8 cellular contexts compared by ENCODE assay signal in the genomic region with DNA sequence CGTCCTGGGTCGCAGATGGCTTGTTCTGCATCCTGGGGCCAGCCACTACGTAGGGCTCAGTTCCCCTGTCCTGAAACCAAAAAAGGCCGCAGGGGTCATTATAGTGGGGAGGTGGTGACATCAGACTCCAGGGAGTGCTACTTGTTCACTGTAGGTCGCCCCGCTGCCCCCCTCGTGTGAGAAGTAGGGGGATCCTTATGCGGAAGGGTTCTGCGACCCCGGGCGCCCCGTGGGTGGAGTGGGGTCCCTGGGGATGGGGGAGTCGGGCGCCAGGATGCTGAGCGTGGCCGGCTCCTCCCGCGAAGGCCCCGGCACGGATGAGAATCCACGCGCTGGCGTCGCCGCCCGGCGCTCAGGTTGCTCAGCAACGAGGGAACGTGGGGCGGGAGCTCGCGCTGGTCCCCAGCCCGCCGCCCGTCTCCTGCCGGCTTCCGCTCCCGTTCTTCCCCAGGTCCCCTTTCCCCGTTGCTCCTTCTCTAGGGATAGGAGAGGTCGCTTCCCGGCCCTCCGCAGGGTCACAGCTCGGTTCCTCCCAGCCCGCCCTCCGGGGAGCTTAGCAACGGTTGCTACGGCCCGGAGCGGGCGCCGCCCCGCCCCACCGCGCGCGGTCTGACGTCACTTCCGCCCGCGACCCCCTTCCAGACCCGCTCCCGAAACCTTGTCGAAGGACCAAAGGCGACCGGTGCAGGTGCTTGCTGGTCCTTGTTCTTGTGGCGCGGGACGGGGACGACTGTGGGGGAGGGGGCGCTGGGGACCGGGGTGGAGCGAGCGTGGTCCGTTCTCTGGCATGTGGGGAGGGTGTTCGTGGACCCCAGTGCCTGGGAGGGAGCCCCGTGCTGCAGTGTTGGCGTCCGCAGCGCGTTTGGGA. TPM values are rescaled to one million over a fixed set of nuclear protein-coding genes. Genes with fewer than 3 reads are reported as not detected.
DNase-seq lines count a peak whose midpoint lies in the region; TF ChIP-seq lines count a peak whose summit lies in the region.

A gene with protein sequence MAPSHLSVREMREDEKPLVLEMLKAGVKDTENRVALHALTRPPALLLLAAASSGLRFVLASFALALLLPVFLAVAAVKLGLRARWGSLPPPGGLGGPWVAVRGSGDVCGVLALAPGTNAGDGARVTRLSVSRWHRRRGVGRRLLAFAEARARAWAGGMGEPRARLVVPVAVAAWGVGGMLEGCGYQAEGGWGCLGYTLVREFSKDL (plus strand): TSS at position 618 of the 868 bp plus-strand sequence. CDS start 521 bp downstream, outside the sequence.

- peak within 1 kb of the TSS; percentile 76 for H3K4me3 Mint-ChIP-seq in activated naive CD8-positive, alpha-beta T cell

- H3K27me3 Mint-ChIP-seq in activated naive CD8-positive, alpha-beta T cell: no peaks in the 10 kb centered on the region

- no peak for TF ChIP-seq CTCF in cardiac muscle cell (IDR thresholded peaks at IDR 0.05; ENCODE audit: low read depth, low read length)
- no peak for TF ChIP-seq CTCF in vagina (IDR thresholded peaks at IDR 0.05)

- H3K36me3 ChIP-seq in SK-N-MC (ENCODE audit: insufficient read depth, low read length) (no peaks in the 10 kb centered on the region), cardiac muscle cell (peaks cover 2% of the 10 kb centered on the region), vagina (no peaks in the 10 kb centered on the region)

- no peaks in the 10 kb centered on the region for H3K36me3 Mint-ChIP-seq in activated naive CD8-positive, alpha-beta T cell

- TF ChIP-seq POLR2A in vagina (IDR thresholded peaks at IDR 0.05): no peak

- H3K9me3 Mint-ChIP-seq in activated naive CD8-positive, alpha-beta T cell (ENCODE audit: low read depth): no peaks in the 10 kb centered on the region

- H3K9ac ChIP-seq in SK-N-MC (ENCODE audit: insufficient read length): peak within 1 kb of the TSS; percentile 80

- no peak for TF ChIP-seq EP300 in Ishikawa (IDR thresholded peaks at IDR 0.05; ENCODE audit: borderline replicate concordance)

- DNase-seq in NCI-H2107 treated with DMSO at 0.1 percent for 48 hours (lab: John Stamatoyannopoulos, UW; ENCODE audit: unreplicated experiment) (peak; percentile 50), NCI-H2107 (lab: John Stamatoyannopoulos, UW) (no peak), SK-N-MC (ENCODE audit: low read depth, low spot score) (no peak), cardiac muscle cell (ENCODE audit: low read depth in 1 of 2, low spot score in 1 of 2) (peak; percentile 71 to 84), posterior vena cava (ENCODE audit: low spot score) (no peak), vagina (ENCODE audit: extremely low spot score in 2 of 2) (no peak)

- peak within 1 kb of the TSS; percentile 86 for H3K27ac Mint-ChIP-seq in activated naive CD8-positive, alpha-beta T cell

- H3K27ac ChIP-seq in SK-N-MC (peak within 1 kb of the TSS; percentile 51; the same call in 1 of the 2 replicates), cardiac muscle cell (peak within 1 kb of the TSS; percentile 67), vagina (peak within 1 kb of the TSS; percentile 95)

- H3K4me3 ChIP-seq in SK-N-MC (peak within 1 kb of the TSS; percentile 86), cardiac muscle cell (peak within 1 kb of the TSS; percentile 87), vagina (peak within 1 kb of the TSS; percentile 58 to 64)

- peaks cover 16% of the 10 kb centered on the region for H3K4me1 Mint-ChIP-seq in activated naive CD8-positive, alpha-beta T cell (ENCODE audit: low read depth)

- intact Hi-C loops in posterior vena cava (cut with DNase I) (loop anchor here in 1 of 2 donors (5.0 kb wide), 1 partner anchor 563 kb away; no protein-coding TSS in a partner anchor), vagina (cut with DNase I) (no loop called here)

- H3K9me3 ChIP-seq in SK-N-MC (ENCODE audit: low read depth, low read length) (no peaks in the 10 kb centered on the region), cardiac muscle cell (ENCODE audit: low read depth) (no peaks in the 10 kb centered on the region), vagina (no peaks in the 10 kb centered on the region)

- H3K4me1 ChIP-seq in cardiac muscle cell (ENCODE audit: low read depth) (peaks cover 23% of the 10 kb centered on the region), vagina (peaks cover 63% of the 10 kb centered on the region)

- H3K27me3 ChIP-seq in cardiac muscle cell (no peaks in the 10 kb centered on the region), vagina (no peaks in the 10 kb centered on the region)

- no peak for TF ChIP-seq RAD21 in Ishikawa (IDR thresholded peaks at IDR 0.05; ENCODE audit: low read depth)

TF ChIP-seq in Ishikawa, 13 proteins besides CTCF, POLR2A, EP300 and RAD21:
- TF ChIP-seq CREB1 (IDR thresholded peaks at IDR 0.05; ENCODE audit: low read depth) (peak; percentile 73; the same call in 1 of the 2 replicates), ZBTB7A (IDR thresholded peaks at IDR 0.05; ENCODE audit: low read depth) (peak; percentile 89), CEBPB (IDR thresholded peaks at IDR 0.05) (no peak), TEAD4 (IDR thresholded peaks at IDR 0.05) (no peak)
- TF ChIP-seq, protein P1, sequence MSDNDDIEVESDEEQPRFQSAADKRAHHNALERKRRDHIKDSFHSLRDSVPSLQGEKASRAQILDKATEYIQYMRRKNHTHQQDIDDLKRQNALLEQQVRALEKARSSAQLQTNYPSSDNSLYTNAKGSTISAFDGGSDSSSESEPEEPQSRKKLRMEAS (IDR thresholded peaks at IDR 0.05): no peak

RNA-seq across cellular contexts. Expression of the gene that starts here (rescaled TPM):
- 56.5 and 78.7 TPM in 2 replicates for total RNA-seq in cardiac muscle cell
- polyA plus RNA-seq in cardiac muscle cell: 137 and 138 TPM in 2 replicates
- 10 to 100 TPM; 15.8 to 16.3 TPM for total RNA-seq in posterior vena cava
- total RNA-seq in vagina: 14.2 TPM

Comparison
In these comparisons a context has a peak if more than half of its experiments do, and no peak if none do; other contexts are left out.
1. DNase-seq: peak in NCI-H2107 treated with DMSO at 0.1 percent for 48 hours (single experiment) and cardiac muscle cell (2 of 2); none in NCI-H2107 (single experiment), SK-N-MC (single experiment), posterior vena cava (single experiment) and vagina (0 of 2).
2. Peak in every context shown above with its lines, with median percentiles within 50 percentile points of each other: H3K27ac ChIP-seq and H3K4me3 ChIP-seq.